Comparison of ENCODE assay signal across 8 cellular contexts in genomic region chr18:46264255-46264654, GRCh38.
DNase-seq lines count a peak whose midpoint lies in the region; ATAC-seq, FAIRE-seq and TF ChIP-seq lines count a peak whose summit lies in the region.

No MANE protein-coding gene starts in this region.

- no peaks in the 10 kb centered on the region for H3K27me3 Mint-ChIP-seq in memory B cell

- H2AFZ ChIP-seq in GM12878 (ENCODE audit: control insufficient read depth, low read depth, low read length): no peak overlapping the region

- H4K20me1 ChIP-seq in GM12878 (ENCODE audit: control insufficient read depth, insufficient read depth): no peaks in the 10 kb centered on the region

- peaks cover 28% of the 10 kb centered on the region for H3K36me3 Mint-ChIP-seq in memory B cell

- 0 out of 4 replicates have a peak, but pooled peaks of 1 of the 2 experiments have one; percentile 24 for TF ChIP-seq EP300 in GM12878 (IDR thresholded peaks at IDR 0.05; ENCODE audit: borderline replicate concordance in 1 of 2, control insufficient read depth in 1 of 2, low read depth in 2 of 2, low read length in 2 of 2)

- no peak for TF ChIP-seq RAD21 in GM12878 (IDR thresholded peaks at IDR 0.05; ENCODE audit: insufficient read depth, low read depth, low read length)

- TF ChIP-seq POLR2A in GM12878 (IDR thresholded peaks at IDR 0.05; ENCODE audit: low read depth, low read length): no peak

- CTCF ChIA-PET in GM12878 (lab: Yijun Ruan, JAX): no interaction called here

- H3K9me3 Mint-ChIP-seq in memory B cell: no peaks in the 10 kb centered on the region

- H3K36me3 ChIP-seq in GM12878 (ENCODE audit: control insufficient read depth in 2 of 2, insufficient read depth in 2 of 2, low read length in 1 of 2) (peaks cover 6 to 9% of the 10 kb centered on the region in 2 experiments; a peak in 3 of 4 replicates), aorta (ENCODE audit: control insufficient read depth in 1 of 2, insufficient read depth in 2 of 2, low read length in 1 of 2) (peaks cover 3% of the 10 kb centered on the region in 2 donors)

- H3K79me2 ChIP-seq in GM12878 (ENCODE audit: control insufficient read depth, insufficient read depth, low read length): no peaks in the 10 kb centered on the region; the same call in 1 of the 2 replicates

- H3K27ac ChIP-seq in GM12878 (ENCODE audit: control insufficient read depth, insufficient read depth) (no peak overlapping the region), aorta (ENCODE audit: low read depth in 1 of 2, low read length in 2 of 2) (no peak overlapping the region)

- peaks cover 26% of the 10 kb centered on the region for H3K4me1 Mint-ChIP-seq in memory B cell

- no peaks in the 10 kb centered on the region for H3K27me3 ChIP-seq in GM12878 (replicated peaks in 1 of 2; ENCODE audit: control insufficient read depth in 2 of 2, insufficient read depth in 2 of 2, low read length in 1 of 2)
- H3K27me3 ChIP-seq in aorta (ENCODE audit: control insufficient read depth in 1 of 2, insufficient read depth in 2 of 2, low read length in 1 of 2): no peaks in the 10 kb centered on the region

- no peak overlapping the region for H3K9ac ChIP-seq in GM12878 (ENCODE audit: control insufficient read depth, insufficient read depth, low read length)

- peak overlapping the region; percentile 58 for H3K27ac Mint-ChIP-seq in memory B cell

- POLR2A ChIA-PET in GM12878 (lab: Charles Lee): no interaction called here

- TF ChIP-seq CTCF in GM12878 (IDR thresholded peaks at IDR 0.05 in 2 of 3, conservative IDR thresholded peaks at IDR 0.05 in 1 of 3; ENCODE audit: control insufficient read depth in 2 of 3, extremely low read depth in 1 of 3, insufficient read depth in 1 of 3, low read depth in 3 of 3, low read length in 3 of 3): no peak

- ATAC-seq in GM18499 (IDR thresholded peaks at IDR 0.05; ENCODE audit: insufficient read depth, unreplicated experiment) (peak; percentile 44), HG03342 (IDR thresholded peaks at IDR 0.05; ENCODE audit: unreplicated experiment) (peak; percentile 74), GM12878 (peak; percentile 66), memory B cell (ENCODE audit: low read depth) (peak; percentile 69), aorta (ENCODE audit: low FRiP score) (no peak)

- H3K9me3 ChIP-seq in GM12878 (replicated peaks; ENCODE audit: control insufficient read depth, insufficient read depth, low read length) (no peaks in the 10 kb centered on the region), aorta (ENCODE audit: control insufficient read depth, low read length) (no peaks in the 10 kb centered on the region)

- SMC1A ChIA-PET in GM12878 (lab: Charles Lee; ENCODE audit: uncharacterized antibody, unreplicated experiment): no interaction called here

- BruUV-seq in GM12878 (replicated peaks; lab: Mats Ljungman, UMichigan): no TSS peak

- H3K4me3 ChIP-seq in GM12878 (no peak overlapping the region), aorta (ENCODE audit: low read length in 2 of 2) (no peak overlapping the region)

- no peak overlapping the region for H3K4me3 Mint-ChIP-seq in memory B cell

- intact Hi-C loops in GM12878 (cut with micrococcal nuclease; ENCODE audit: unreplicated experiment) (no loop called here), aorta (cut with DNase I) (loop anchor here in 1 of 2 donors (10.0 kb wide), 1 partner anchor 89 kb away; a partner anchor contains a TSS)

- H3K4me2 ChIP-seq in GM12878 (ENCODE audit: control insufficient read depth, insufficient read depth): no peak overlapping the region

- RAD21 ChIA-PET in GM12878 (lab: Charles Lee; ENCODE audit: unreplicated experiment): no interaction called here

- in situ Hi-C loops in GM12878 (cut with MboI): no loop called here

- FAIRE-seq in GM12878 (lab: Jason Lieb, UNC): no peak

- whole genome bisulfite sequencing in GM12878 (ENCODE audit: insufficient coverage, insufficient replicate concordance, low lambda C conversion rate, missing lambda C conversion rate): 88% methylated on average over 1 of the region's 1 CpG
- 29 to 40% methylated on average over 1 of the region's 1 CpG for WGBS in aorta, 2 donors

- DNase-seq in GM12878 (ENCODE audit: low read depth, low spot score) (no peak), memory B cell (ENCODE audit: low spot score in 2 of 2) (no peak), NCI-H1105 (lab: John Stamatoyannopoulos, UW) (no peak), DMS79 (lab: John Stamatoyannopoulos, UW) (no peak), aorta (no peak), Kasumi-1 (lab: John Stamatoyannopoulos, UW) (no peak)

- H3K4me1 ChIP-seq in GM12878 (ENCODE audit: control insufficient read depth, insufficient read depth, low read length): peaks cover 6% of the 10 kb centered on the region
- H3K4me1 ChIP-seq in aorta (ENCODE audit: control insufficient read depth in 1 of 2, insufficient read depth in 2 of 2, low read length in 2 of 2): peaks cover 2 to 8% of the 10 kb centered on the region in 2 donors

TF ChIP-seq in GM12878, 131 proteins besides CTCF, POLR2A, EP300 and RAD21:
- TF ChIP-seq CHD1 (IDR thresholded peaks at IDR 0.05; ENCODE audit: low read depth, low read length) (no peak), PKNOX1 (IDR thresholded peaks at IDR 0.05) (peak; percentile 74), RBBP5 (conservative IDR thresholded peaks at IDR 0.05) (no peak)
TF ChIP-seq in GM12878: peak in this region for 1.
